ENCODE assay signal across 2 cellular contexts in genomic region chr20:32208499-32209154, GRCh38.
TF ChIP-seq lines count a peak whose summit lies in the region.

No MANE protein-coding gene starts in this region.

TF ChIP-seq in SK-N-SH, 30 proteins besides CTCF, POLR2A, EP300 and RAD21 (continued from another document):
- TF ChIP-seq, protein P1, sequence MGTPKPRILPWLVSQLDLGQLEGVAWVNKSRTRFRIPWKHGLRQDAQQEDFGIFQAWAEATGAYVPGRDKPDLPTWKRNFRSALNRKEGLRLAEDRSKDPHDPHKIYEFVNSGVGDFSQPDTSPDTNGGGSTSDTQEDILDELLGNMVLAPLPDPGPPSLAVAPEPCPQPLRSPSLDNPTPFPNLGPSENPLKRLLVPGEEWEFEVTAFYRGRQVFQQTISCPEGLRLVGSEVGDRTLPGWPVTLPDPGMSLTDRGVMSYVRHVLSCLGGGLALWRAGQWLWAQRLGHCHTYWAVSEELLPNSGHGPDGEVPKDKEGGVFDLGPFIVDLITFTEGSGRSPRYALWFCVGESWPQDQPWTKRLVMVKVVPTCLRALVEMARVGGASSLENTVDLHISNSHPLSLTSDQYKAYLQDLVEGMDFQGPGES (IDR thresholded peaks at IDR 0.05; ENCODE audit: low read depth, low read length), result no peak
TF ChIP-seq in SK-N-SH: peak in this region for 0.

TF ChIP-seq in SK-N-SH treated with all-trans-retinoic acid at 6 μM for 48 hours, 23 proteins besides CTCF, POLR2A, EP300 and RAD21 (continued from another document):
- no peak for TF ChIP-seq TSHZ2 (CRISPR knock-in tag; IDR thresholded peaks at IDR 0.05)
